Comparison of ENCODE assay signal across 9 cellular contexts in the genomic region with DNA sequence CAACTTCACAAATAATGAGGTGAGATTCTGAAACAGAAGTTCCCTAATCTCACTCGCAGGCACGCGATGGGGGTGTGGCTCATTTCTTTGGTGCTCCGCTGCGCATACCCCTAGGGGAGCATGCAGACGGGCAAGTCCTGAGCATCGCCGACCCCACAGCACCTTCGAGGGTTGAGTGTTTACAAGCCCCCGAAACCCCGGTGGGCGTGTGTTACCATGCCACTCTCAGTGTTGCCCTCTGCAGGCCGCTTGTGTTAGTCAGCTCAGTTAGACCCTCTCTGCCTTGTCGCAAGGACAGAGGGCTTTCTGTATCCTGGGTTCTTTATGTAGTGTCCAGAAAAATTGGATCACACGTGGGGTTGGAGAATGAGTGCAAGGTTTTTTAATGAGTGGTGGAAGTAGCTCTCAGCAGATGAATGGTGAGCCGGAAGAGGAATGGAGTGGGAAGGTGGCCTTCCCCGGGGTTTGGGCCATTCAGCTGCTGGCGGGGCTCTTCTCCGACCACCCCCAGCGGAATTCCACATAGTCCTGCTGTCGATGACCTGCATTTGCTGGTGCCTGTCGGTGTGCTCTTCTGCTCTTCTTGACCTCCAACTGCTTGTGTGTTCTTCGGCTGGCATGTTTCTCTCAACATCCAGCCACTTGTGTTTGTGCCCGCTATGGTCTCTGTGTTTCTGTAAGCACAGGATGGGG.
A peak's percentile ranks its signal among the peaks of the same experiment; 100 is the strongest.
DNase-seq lines count a peak whose midpoint lies in the region; ATAC-seq and TF ChIP-seq lines count a peak whose summit lies in the region.
"Had no signal": no experiment of that assay in that cellular context is flagged by ENCODE, and none has a peak within 500 bp of the region (broad histone marks: within the 10 kb centered on the region; RNA-seq: fewer than 3 reads in every experiment).

No MANE protein-coding gene starts in this region.

- H3K9me3 ChIP-seq in WERI-Rb-1 (ENCODE audit: severe bottlenecking) (peaks cover 2% of the 10 kb centered on the region), mesodermal cell (ENCODE audit: control insufficient read depth, low read length) (no peaks in the 10 kb centered on the region)
- H3K9me3 ChIP-seq: upper lobe of left lung had no signal

- no peaks in the 10 kb centered on the region for H3K4me1 ChIP-seq in mesodermal cell (ENCODE audit: control insufficient read depth, insufficient read depth, low read length, poor library complexity, severe bottlenecking)

- peak; percentile 46 for ATAC-seq in GM18508 (IDR thresholded peaks at IDR 0.05; ENCODE audit: insufficient read depth, unreplicated experiment)
- peak; percentile 68 for ATAC-seq in HG03103 (IDR thresholded peaks at IDR 0.05; ENCODE audit: low read depth, unreplicated experiment)
- no peak for ATAC-seq in GM21528 (IDR thresholded peaks at IDR 0.05; ENCODE audit: low FRiP score, unreplicated experiment)
- ATAC-seq: right cardiac atrium had no signal

- H3K36me3 ChIP-seq in WERI-Rb-1, result no peaks in the 10 kb centered on the region
- H3K36me3 ChIP-seq in mesodermal cell (ENCODE audit: control insufficient read depth, insufficient read depth, low read length), result no peaks in the 10 kb centered on the region
- H3K36me3 ChIP-seq: upper lobe of left lung had no signal

- DNase-seq in WERI-Rb-1 (peak; percentile 32), NK-92 (lab: John Stamatoyannopoulos, UW; ENCODE audit: unreplicated experiment) (no peak), NCI-H2171 (lab: John Stamatoyannopoulos, UW) (no peak)
- DNase-seq: right cardiac atrium had no signal

- H3K4me3 ChIP-seq in WERI-Rb-1 (ENCODE audit: low read depth, low read length) (no peak overlapping the region), mesodermal cell (ENCODE audit: extremely low read depth, insufficient read depth, low read length, poor library complexity, severe bottlenecking) (peak overlapping the region; percentile 17)
- H3K4me3 ChIP-seq: upper lobe of left lung had no signal

- WGBS in mesodermal cell (ENCODE audit: insufficient coverage in 2 of 2), 2 experiments, result 41 to 47% methylated on average over 21 to 22 of the region's 24 CpGs

- TF ChIP-seq CTCF in WERI-Rb-1 (IDR thresholded peaks at IDR 0.05; ENCODE audit: low read depth, low read length), result peak; percentile 53

- H3K27ac ChIP-seq in WERI-Rb-1, result no peak overlapping the region
- no peak overlapping the region for H3K27ac ChIP-seq in mesodermal cell (ENCODE audit: low read depth, low read length, severe bottlenecking)
- H3K27ac ChIP-seq: upper lobe of left lung had no signal

- H3K27me3 ChIP-seq in WERI-Rb-1 (ENCODE audit: insufficient read depth, low read depth, severe bottlenecking), result no peaks in the 10 kb centered on the region
- H3K27me3 ChIP-seq: upper lobe of left lung had no signal
